Comparison of ENCODE assay signal across 9 cellular contexts in genomic region chr3:15861163-15861562, GRCh38.
DNase-seq lines count a peak whose midpoint lies in the region; ATAC-seq, FAIRE-seq and TF ChIP-seq lines count a peak whose summit lies in the region.
"Had no signal": no experiment of that assay in that cellular context is flagged by ENCODE, and none has a peak within 500 bp of the region (broad histone marks: within the 10 kb centered on the region; RNA-seq: fewer than 3 reads in every experiment).

No MANE protein-coding gene starts in this region.

- DNase-seq in DMS53 (lab: John Stamatoyannopoulos, UW) (peak; percentile 0), DMS53 treated with DMSO at 0.1 percent for 48 hours (lab: John Stamatoyannopoulos, UW; ENCODE audit: unreplicated experiment) (no peak), K562 (ENCODE audit: extremely low read depth in 1 of 4, low spot score in 3 of 4) (peak in 3 of 4 experiments; percentile 16 to 44 (median 26)), pancreas (no peak), Ammon's horn (ENCODE audit: low spot score) (no peak)
- DNase-seq in natural killer cell treated with Interleukin-12 subunit alpha and Interleukin-12 subunit beta and Interleukin-15 and Interleukin-18, amount 100 ng/mL, for 72 hours (ENCODE audit: low spot score): no peak
- DNase-seq: 8988T had no signal

- peak overlapping the region; percentile 79 for H3K4me3 ChIP-seq in Loucy (ENCODE audit: low read length, poor library complexity, severe bottlenecking)
- H3K4me3 ChIP-seq in K562: peak overlapping the region; percentile 82; the same call in 1 of the 2 replicates
- H3K4me3 ChIP-seq in pancreas: peak overlapping the region in 1 of 4 donors; percentile 94

- intact Hi-C loops in K562 (cut with micrococcal nuclease) (loop anchor here (5.0 kb wide), 1 partner anchor 259 kb away; the partner anchor contains the start of genes BTD and HACL1), pancreas (cut with DNase I) (no loop called here)

- peaks cover 9 to 14% of the 10 kb centered on the region in 2 donors for H3K4me1 Mint-ChIP-seq in natural killer cell treated with Interleukin-12 subunit alpha and Interleukin-12 subunit beta and Interleukin-15 and Interleukin-18, amount 100 ng/mL, for 72 hours (ENCODE audit: low read depth in 2 of 2)

- peaks cover under 1% of the 10 kb centered on the region; the same call in 1 of the 2 replicates for H3F3A ChIP-seq in Loucy (ENCODE audit: low read depth)

- POLR2A ChIA-PET in K562 (lab: Yijun Ruan, JAX): interaction anchor here (0.8 to 1.1 kb wide), 3 partner anchors 15 to 30 kb away, joined by 3 read pairs; no protein-coding TSS in a partner anchor

- WGBS in K562 (ENCODE audit: insufficient coverage, low coverage, missing lambda C conversion rate): 4% methylated on average over 4 of the region's 4 CpGs
- WGBS in pancreas, 2 donors: 11 to 18% methylated on average over 4 of the region's 4 CpGs

- H3K27me3 ChIP-seq in Loucy (ENCODE audit: insufficient read depth, low read length, poor library complexity, severe bottlenecking): no peaks in the 10 kb centered on the region
- no peaks in the 10 kb centered on the region for H3K27me3 ChIP-seq in K562 (ENCODE audit: control insufficient read depth in 2 of 2, insufficient read depth in 2 of 2, low read length in 2 of 2)
- H3K27me3 ChIP-seq in pancreas: no peaks in the 10 kb centered on the region

- H3K4me2 ChIP-seq in Loucy (ENCODE audit: low read depth, low read length, poor library complexity, severe bottlenecking) (peak overlapping the region; percentile 86), K562 (ENCODE audit: insufficient read depth, low read length) (peak overlapping the region; percentile 86)

- in situ Hi-C loops in K562 (cut with MboI): no loop called here

- no peaks in the 10 kb centered on the region for H3K9me2 ChIP-seq in Loucy (replicated peaks; ENCODE audit: low read depth, low read length)

- H3K79me2 ChIP-seq in Loucy (ENCODE audit: insufficient read depth, low read length) (peaks cover 31% of the 10 kb centered on the region), K562 (ENCODE audit: control insufficient read depth, insufficient read depth, low read length) (peaks cover 51% of the 10 kb centered on the region)

- ATAC-seq in K562 (no peak), GM19324 (IDR thresholded peaks at IDR 0.05; ENCODE audit: low FRiP score, unreplicated experiment) (no peak), pancreas (no peak)
- no peak for ATAC-seq in natural killer cell treated with Interleukin-12 subunit alpha and Interleukin-12 subunit beta and Interleukin-15 and Interleukin-18, amount 100 ng/mL, for 72 hours

- H3K36me3 Mint-ChIP-seq in natural killer cell treated with Interleukin-12 subunit alpha and Interleukin-12 subunit beta and Interleukin-15 and Interleukin-18, amount 100 ng/mL, for 72 hours: peaks cover 6% of the 10 kb centered on the region

- CTCF ChIA-PET in K562 (lab: Yijun Ruan, JAX; ENCODE audit: low intra/inter-chr PET ratio): interaction anchor here (0.7 kb wide), 1 partner anchor 231 kb away, joined by 3 read pairs; no protein-coding TSS in a partner anchor

- no peaks in the 10 kb centered on the region for H3K9me1 ChIP-seq in K562 (ENCODE audit: control insufficient read depth, insufficient read depth, low read length)

- H3K9me3 ChIP-seq in Loucy (ENCODE audit: insufficient read depth, low read depth, low read length): peaks cover 5% of the 10 kb centered on the region; the same call in 1 of the 2 replicates
- H3K9me3 ChIP-seq in K562 (replicated peaks; ENCODE audit: control insufficient read depth, insufficient read depth, low read depth, low read length): no peaks in the 10 kb centered on the region
- H3K9me3 ChIP-seq in pancreas: no peaks in the 10 kb centered on the region

- H3K4me3 Mint-ChIP-seq in natural killer cell treated with Interleukin-12 subunit alpha and Interleukin-12 subunit beta and Interleukin-15 and Interleukin-18, amount 100 ng/mL, for 72 hours: peak overlapping the region; percentile 88

- BruUV-seq in K562 (replicated peaks; lab: Mats Ljungman, UMichigan): no TSS peak

- H3K9ac ChIP-seq in Loucy (ENCODE audit: low read depth, low read length, poor library complexity, severe bottlenecking) (no peak overlapping the region), K562 (ENCODE audit: insufficient read depth in 1 of 2, low read depth in 2 of 2, low read length in 2 of 2) (peak overlapping the region in 1 of 2 experiments; percentile 75; a peak in 2 of 4 replicates)

- H4K20me1 ChIP-seq in Loucy (ENCODE audit: insufficient read depth, low read length, poor library complexity, severe bottlenecking) (peaks cover 24% of the 10 kb centered on the region), K562 (replicated peaks; ENCODE audit: control insufficient read depth, insufficient read depth, low read length) (peaks cover 5% of the 10 kb centered on the region; the same call in 1 of the 2 replicates)

- H3K4me1 ChIP-seq in Loucy (ENCODE audit: insufficient read depth, low read length, poor library complexity, severe bottlenecking): peaks cover 38% of the 10 kb centered on the region
- H3K4me1 ChIP-seq in K562 (replicated peaks in 1 of 2; ENCODE audit: control insufficient read depth in 2 of 2, insufficient read depth in 2 of 2, low read length in 2 of 2): peaks cover 10 to 27% of the 10 kb centered on the region in 2 experiments
- peaks cover 8 to 32% (median 13%) of the 10 kb centered on the region in 3 donors for H3K4me1 ChIP-seq in pancreas

- no peak overlapping the region for H2AFZ ChIP-seq in Loucy (ENCODE audit: low read length)
- peak overlapping the region; percentile 89 for H2AFZ ChIP-seq in K562 (ENCODE audit: low read depth, low read length)

- no peaks in the 10 kb centered on the region for H3K36me3 ChIP-seq in Loucy (ENCODE audit: insufficient read depth, low read length)
- peaks cover 10% of the 10 kb centered on the region; the same call in 2 of the 3 replicates for H3K36me3 ChIP-seq in K562 (ENCODE audit: control insufficient read depth, insufficient read depth, low read length)
- no peaks in the 10 kb centered on the region for H3K36me3 ChIP-seq in pancreas

- peaks cover 2 to 8% of the 10 kb centered on the region in 2 donors for H3K27me3 Mint-ChIP-seq in natural killer cell treated with Interleukin-12 subunit alpha and Interleukin-12 subunit beta and Interleukin-15 and Interleukin-18, amount 100 ng/mL, for 72 hours

- H3K27ac ChIP-seq in K562 (ENCODE audit: extremely low read depth, low read depth, low read length) (peak overlapping the region; percentile 83; the same call in 2 of the 3 replicates), pancreas (peak overlapping the region in 1 of 4 donors; percentile 95)

- H3K27ac Mint-ChIP-seq in natural killer cell treated with Interleukin-12 subunit alpha and Interleukin-12 subunit beta and Interleukin-15 and Interleukin-18, amount 100 ng/mL, for 72 hours: peak overlapping the region; percentile 26 to 45

- FAIRE-seq in K562 (lab: Jason Lieb, UNC): peak; percentile 69
- no peak for FAIRE-seq in pancreas (lab: Jason Lieb, UNC)

- peak; percentile 65; the same call in 1 of the 2 replicates for TF ChIP-seq EP300 in K562 (IDR thresholded peaks at IDR 0.05; ENCODE audit: low read length)

- TF ChIP-seq POLR2A in K562 (conservative IDR thresholded peaks at IDR 0.05): no peak

- no peak for TF ChIP-seq RAD21 in K562 (CRISPR knock-in tag; conservative IDR thresholded peaks at IDR 0.05 in 1 of 2, IDR thresholded peaks at IDR 0.05 in 1 of 2)

- no peaks in the 10 kb centered on the region for H3K9me3 Mint-ChIP-seq in natural killer cell treated with Interleukin-12 subunit alpha and Interleukin-12 subunit beta and Interleukin-15 and Interleukin-18, amount 100 ng/mL, for 72 hours

- TF ChIP-seq CTCF in Loucy (conservative IDR thresholded peaks at IDR 0.05; ENCODE audit: low read length) (no peak), K562 (IDR thresholded peaks at IDR 0.05 in 2 of 3, conservative IDR thresholded peaks at IDR 0.05 in 1 of 3; ENCODE audit: insufficient read depth in 2 of 3, low read depth in 1 of 3, low read length in 3 of 3) (no peak), pancreas (IDR thresholded peaks at IDR 0.05) (no peak)

TF ChIP-seq in K562, 482 proteins besides CTCF, POLR2A, EP300 and RAD21 (continues in another document):
- TF ChIP-seq GABPA (tag; conservative IDR thresholded peaks at IDR 0.05; ENCODE audit: low read depth) (no peak), ZNF140 (CRISPR knock-in tag; IDR thresholded peaks at IDR 0.05) (no peak), TEAD2 (tag; IDR thresholded peaks at IDR 0.05) (no peak), E2F6 (IDR thresholded peaks at IDR 0.05; ENCODE audit: borderline replicate concordance in 1 of 2, extremely low read depth in 1 of 2, insufficient read depth in 1 of 2, insufficient read length in 1 of 2, low read depth in 1 of 2, low read length in 1 of 2, poor library complexity in 1 of 2, severe bottlenecking in 1 of 2) (no peak), ZKSCAN1 (IDR thresholded peaks at IDR 0.05; ENCODE audit: low read depth, low read length) (no peak), SAFB2 (IDR thresholded peaks at IDR 0.05; ENCODE audit: borderline replicate concordance, low read depth, low read length, severe bottlenecking) (no peak), RNF2 (IDR thresholded peaks at IDR 0.05) (no peak), KLF1 (tag; IDR thresholded peaks at IDR 0.05) (no peak)
- TF ChIP-seq, protein P1, sequence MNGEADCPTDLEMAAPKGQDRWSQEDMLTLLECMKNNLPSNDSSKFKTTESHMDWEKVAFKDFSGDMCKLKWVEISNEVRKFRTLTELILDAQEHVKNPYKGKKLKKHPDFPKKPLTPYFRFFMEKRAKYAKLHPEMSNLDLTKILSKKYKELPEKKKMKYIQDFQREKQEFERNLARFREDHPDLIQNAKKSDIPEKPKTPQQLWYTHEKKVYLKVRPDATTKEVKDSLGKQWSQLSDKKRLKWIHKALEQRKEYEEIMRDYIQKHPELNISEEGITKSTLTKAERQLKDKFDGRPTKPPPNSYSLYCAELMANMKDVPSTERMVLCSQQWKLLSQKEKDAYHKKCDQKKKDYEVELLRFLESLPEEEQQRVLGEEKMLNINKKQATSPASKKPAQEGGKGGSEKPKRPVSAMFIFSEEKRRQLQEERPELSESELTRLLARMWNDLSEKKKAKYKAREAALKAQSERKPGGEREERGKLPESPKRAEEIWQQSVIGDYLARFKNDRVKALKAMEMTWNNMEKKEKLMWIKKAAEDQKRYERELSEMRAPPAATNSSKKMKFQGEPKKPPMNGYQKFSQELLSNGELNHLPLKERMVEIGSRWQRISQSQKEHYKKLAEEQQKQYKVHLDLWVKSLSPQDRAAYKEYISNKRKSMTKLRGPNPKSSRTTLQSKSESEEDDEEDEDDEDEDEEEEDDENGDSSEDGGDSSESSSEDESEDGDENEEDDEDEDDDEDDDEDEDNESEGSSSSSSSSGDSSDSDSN (IDR thresholded peaks at IDR 0.05; ENCODE audit: borderline replicate concordance in 1 of 2, low read depth in 2 of 2, low read length in 2 of 2): no peak

Comparison
In these comparisons a context has a peak if more than half of its experiments do, and no peak if none do; other contexts are left out.
1. DNase-seq: peak in DMS53 (single experiment) and K562 (3 of 4); none in DMS53 treated with DMSO at 0.1 percent for 48 hours (single experiment), natural killer cell treated with Interleukin-12 subunit alpha and Interleukin-12 subunit beta and Interleukin-15 and Interleukin-18, amount 100 ng/mL, for 72 hours (single experiment), pancreas (0 of 6) and Ammon's horn (single experiment).